Comparison of ENCODE assay signal across 12 cellular contexts in genomic region chr2:108614043-108614435, GRCh38.
DNase-seq lines count a peak whose midpoint lies in the region; ATAC-seq and TF ChIP-seq lines count a peak whose summit lies in the region.
"Had no signal": no experiment of that assay in that cellular context is flagged by ENCODE, and none has a peak within 500 bp of the region (broad histone marks: within the 10 kb centered on the region; RNA-seq: fewer than 3 reads in every experiment).

No MANE protein-coding gene starts in this region.

- peaks cover 79% of the 10 kb centered on the region for H3K4me1 Mint-ChIP-seq in activated CD4-positive, alpha-beta T cell treated with anti-CD3 and anti-CD28 coated beads, Interleukin-2, amount 10 ng/mL, durations not matched to agents 7 days and 5 days
- peaks cover 56 to 91% of the 10 kb centered on the region in 2 donors for H3K4me1 Mint-ChIP-seq in stimulated activated naive B cell treated with anti-CD40 and anti-IgM and Interleukin-4, amounts not matched to agents 10 μg/mL and 1 μg/mL and 100 μg/mL, for 72 hours

- no peak for DNase-seq in activated CD4-positive, alpha-beta T cell treated with anti-CD3 and anti-CD28 coated beads, Interleukin-2, amount 10 ng/mL, durations not matched to agents 7 days and 5 days
- DNase-seq in activated CD4-positive, alpha-beta T cell treated with anti-CD3 and anti-CD28 coated beads for 4 hours, result no peak
- DNase-seq in RWPE2 (ENCODE audit: low spot score) (no peak), NCI-H2081 treated with DMSO at 0.1 percent for 48 hours (lab: John Stamatoyannopoulos, UW) (no peak)
- DNase-seq in stimulated activated naive B cell treated with anti-CD40 and anti-IgM and Interleukin-4, amounts not matched to agents 10 μg/mL and 1 μg/mL and 100 μg/mL, for 72 hours, result no peak
- DNase-seq: activated CD4-positive, alpha-beta T cell treated with anti-CD3 and anti-CD28 coated beads, Interleukin-2, amount 50 U/mL, for 48 hours; GOT3; Right ventricle myocardium superior; small intestine had no signal

- H3K4me3 Mint-ChIP-seq in activated CD4-positive, alpha-beta T cell treated with anti-CD3 and anti-CD28 coated beads, Interleukin-2, amount 10 ng/mL, durations not matched to agents 7 days and 5 days, result no peak overlapping the region
- peak overlapping the region in 1 of 2 donors; percentile 37 for H3K4me3 Mint-ChIP-seq in stimulated activated naive B cell treated with anti-CD40 and anti-IgM and Interleukin-4, amounts not matched to agents 10 μg/mL and 1 μg/mL and 100 μg/mL, for 72 hours

- TF ChIP-seq CTCF in RWPE2 (IDR thresholded peaks at IDR 0.05; ENCODE audit: poor library complexity, severe bottlenecking), result no peak

- no peaks in the 10 kb centered on the region for H3K9me3 ChIP-seq in RWPE2 (ENCODE audit: severe bottlenecking)

- H3K27ac Mint-ChIP-seq in activated CD4-positive, alpha-beta T cell treated with anti-CD3 and anti-CD28 coated beads, Interleukin-2, amount 10 ng/mL, durations not matched to agents 7 days and 5 days, result peak overlapping the region; percentile 82
- peak overlapping the region; percentile 92 for H3K27ac Mint-ChIP-seq in stimulated activated naive B cell treated with anti-CD40 and anti-IgM and Interleukin-4, amounts not matched to agents 10 μg/mL and 1 μg/mL and 100 μg/mL, for 72 hours

- H3K4me1 ChIP-seq in RWPE2 (ENCODE audit: insufficient read depth, poor library complexity, severe bottlenecking), result peaks cover 64% of the 10 kb centered on the region

- peaks cover 3% of the 10 kb centered on the region for H3K36me3 Mint-ChIP-seq in activated CD4-positive, alpha-beta T cell treated with anti-CD3 and anti-CD28 coated beads, Interleukin-2, amount 10 ng/mL, durations not matched to agents 7 days and 5 days (ENCODE audit: low read depth)
- H3K36me3 Mint-ChIP-seq in stimulated activated naive B cell treated with anti-CD40 and anti-IgM and Interleukin-4, amounts not matched to agents 10 μg/mL and 1 μg/mL and 100 μg/mL, for 72 hours, result peaks cover 25 to 32% of the 10 kb centered on the region in 2 donors

- no peak overlapping the region for H3K4me3 ChIP-seq in RWPE2 (ENCODE audit: severe bottlenecking)

- peak overlapping the region; percentile 84 for H3K27ac ChIP-seq in RWPE2 (ENCODE audit: poor library complexity, severe bottlenecking)

- H3K27me3 ChIP-seq in RWPE2 (ENCODE audit: insufficient read depth, poor library complexity, severe bottlenecking), result no peaks in the 10 kb centered on the region

- H3K27me3 Mint-ChIP-seq in activated CD4-positive, alpha-beta T cell treated with anti-CD3 and anti-CD28 coated beads, Interleukin-2, amount 10 ng/mL, durations not matched to agents 7 days and 5 days, result no peaks in the 10 kb centered on the region
- no peaks in the 10 kb centered on the region for H3K27me3 Mint-ChIP-seq in stimulated activated naive B cell treated with anti-CD40 and anti-IgM and Interleukin-4, amounts not matched to agents 10 μg/mL and 1 μg/mL and 100 μg/mL, for 72 hours

- POLR2A ChIA-PET in activated CD4-positive, alpha-beta T cell treated with anti-CD3 and anti-CD28 coated beads, Interleukin-2, amount 10 ng/mL, durations not matched to agents 7 days and 5 days (lab: Charles Lee), result no interaction called here

- no peaks in the 10 kb centered on the region for H3K36me3 ChIP-seq in RWPE2 (ENCODE audit: low read depth)

- ATAC-seq in RWPE2 (ENCODE audit: low read depth) (no peak), esophagus mucosa (peak; percentile 72), GM21717 (IDR thresholded peaks at IDR 0.05; ENCODE audit: unreplicated experiment) (no peak), GM21515 (IDR thresholded peaks at IDR 0.05; ENCODE audit: unreplicated experiment) (no peak)
- no peak for ATAC-seq in stimulated activated naive B cell treated with anti-CD40 and anti-IgM and Interleukin-4, amounts not matched to agents 10 μg/mL and 1 μg/mL and 100 μg/mL, for 72 hours (replicated peaks)

- H3K9me3 Mint-ChIP-seq in activated CD4-positive, alpha-beta T cell treated with anti-CD3 and anti-CD28 coated beads, Interleukin-2, amount 10 ng/mL, durations not matched to agents 7 days and 5 days, result no peaks in the 10 kb centered on the region
- H3K9me3 Mint-ChIP-seq in stimulated activated naive B cell treated with anti-CD40 and anti-IgM and Interleukin-4, amounts not matched to agents 10 μg/mL and 1 μg/mL and 100 μg/mL, for 72 hours, result no peaks in the 10 kb centered on the region

- CTCF ChIA-PET in activated CD4-positive, alpha-beta T cell treated with anti-CD3 and anti-CD28 coated beads, Interleukin-2, amount 10 ng/mL, durations not matched to agents 7 days and 5 days (lab: Charles Lee), result interaction anchor here (0.7 to 4.5 kb wide), 4 partner anchors 8 to 30 kb away, joined by 3 to 41 read pairs (median 4); no protein-coding TSS in a partner anchor
